In genomic region chr17:81074875-81075274, GRCh38 we compare ENCODE assay signal across 30 cellular contexts. TPM values are rescaled to one million over a fixed set of nuclear protein-coding genes. Genes with fewer than 3 reads are reported as not detected.
A peak's percentile ranks its signal among the peaks of the same experiment; 100 is the strongest.
DNase-seq lines count a peak whose midpoint lies in the region; ATAC-seq, FAIRE-seq and TF ChIP-seq lines count a peak whose summit lies in the region.
"Had no signal": no experiment of that assay in that cellular context is flagged by ENCODE, and none has a peak within 500 bp of the region (broad histone marks: within the 10 kb centered on the region; RNA-seq: fewer than 3 reads in every experiment).

No MANE protein-coding gene starts in this region.

- H3K27ac Mint-ChIP-seq in MCF 10A (ENCODE audit: low read depth, unreplicated experiment) = no peak overlapping the region
- H3K27ac Mint-ChIP-seq in astrocyte (ENCODE audit: unreplicated experiment) = peak overlapping the region; percentile 28
- peak overlapping the region; percentile 19 for H3K27ac Mint-ChIP-seq in type B pancreatic cell
- no peak overlapping the region for H3K27ac Mint-ChIP-seq in activated CD8-positive, alpha-beta T cell treated with anti-CD3 and anti-CD28 coated beads, Interleukin-2, amount 10 ng/mL, durations not matched to agents 7 days and 5 days
- H3K27ac Mint-ChIP-seq: IgD-negative memory B cell; stimulated activated effector memory CD8-positive, alpha-beta T cell treated with anti-CD3 and anti-CD28 coated beads, Interleukin-12 subunit alpha, Interleukin-12 subunit beta, amount 100 ng/mL, for 72 hours; T-cell had no signal

- H3K36me3 ChIP-seq in mammary epithelial cell (ENCODE audit: insufficient read depth, low read length) (peaks cover 6% of the 10 kb centered on the region), astrocyte (ENCODE audit: insufficient read depth, low read length) (no peaks in the 10 kb centered on the region)
- H3K36me3 ChIP-seq: adrenal gland, MG63, SJCRH30 had no signal

- H3K27ac ChIP-seq in mammary epithelial cell (ENCODE audit: insufficient read depth, low read depth, low read length) (no peak overlapping the region), astrocyte (ENCODE audit: low read depth, low read length) (no peak overlapping the region), foreskin keratinocyte (no peak overlapping the region)
- H3K27ac ChIP-seq: heart left ventricle, SJCRH30, suprapubic skin had no signal

- H3K4me1 ChIP-seq in mammary epithelial cell (ENCODE audit: insufficient read depth, low read length) (peaks cover 8% of the 10 kb centered on the region), astrocyte (ENCODE audit: insufficient read depth, low read length) (peaks cover 4% of the 10 kb centered on the region), foreskin keratinocyte (no peaks in the 10 kb centered on the region)
- H3K4me1 ChIP-seq: adrenal gland had no signal

- intact Hi-C loops in mammary epithelial cell (cut with micrococcal nuclease) (no loop called here), MCF 10A (cut with micrococcal nuclease) (no loop called here)

- in situ Hi-C loops in mammary epithelial cell (cut with MboI; ENCODE audit: low sequenced_read_pairs in 2 of 2) = no loop called here

- H3K79me2 ChIP-seq in mammary epithelial cell (ENCODE audit: insufficient read depth, low read length) (peaks cover 65% of the 10 kb centered on the region), astrocyte (ENCODE audit: insufficient read depth, low read length) (peaks cover 16% of the 10 kb centered on the region)

- WGBS in mammary epithelial cell (ENCODE audit: low coverage, missing lambda C conversion rate) = 55% methylated on average over 6 of the region's 8 CpGs

- POLR2A ChIA-PET in MCF 10A (lab: Yijun Ruan, JAX) = no interaction called here
- POLR2A ChIA-PET in activated CD8-positive, alpha-beta T cell treated with anti-CD3 and anti-CD28 coated beads, Interleukin-2, amount 10 ng/mL, durations not matched to agents 7 days and 5 days (lab: Charles Lee) = no interaction called here

- DNase-seq in mammary epithelial cell (peak; percentile 67), MCF 10A (ENCODE audit: unreplicated experiment) (no peak), astrocyte (ENCODE audit: low read depth) (no peak), foreskin keratinocyte (no peak), type B pancreatic cell (ENCODE audit: extremely low spot score, unreplicated experiment) (no peak), NCI-H2196 (lab: John Stamatoyannopoulos, UW; ENCODE audit: unreplicated experiment) (no peak)
- DNase-seq in activated CD8-positive, alpha-beta T cell treated with anti-CD3 and anti-CD28 coated beads, Interleukin-2, amount 10 ng/mL, durations not matched to agents 7 days and 5 days = no peak
- DNase-seq: activated CD4-positive, alpha-beta T cell treated with anti-CD3 and anti-CD28 coated beads for 4 hours; activated naive CD4-positive, alpha-beta T cell; activated T-cell treated with anti-CD3 and anti-CD28 coated beads, Interleukin-2, amount 50 U/mL, for 4 hours; adrenal gland; Caco-2; heart left ventricle; kidney glomerular epithelial cell; MG63; NCI-H1417; NCI-H2081 treated with DMSO at 0.1 percent for 48 hours; NCI-H446 treated with DMSO at 0.1 percent for 48 hours; occipital lobe; SJCRH30; T-cell had no signal

- peaks cover 32% of the 10 kb centered on the region for H3K4me1 Mint-ChIP-seq in MCF 10A (ENCODE audit: insufficient read depth, unreplicated experiment)
- peaks cover 20% of the 10 kb centered on the region for H3K4me1 Mint-ChIP-seq in astrocyte (ENCODE audit: low read depth, unreplicated experiment)
- peaks cover 37% of the 10 kb centered on the region for H3K4me1 Mint-ChIP-seq in type B pancreatic cell (ENCODE audit: unreplicated experiment)
- H3K4me1 Mint-ChIP-seq in activated CD8-positive, alpha-beta T cell treated with anti-CD3 and anti-CD28 coated beads, Interleukin-2, amount 10 ng/mL, durations not matched to agents 7 days and 5 days (ENCODE audit: low read depth) = no peaks in the 10 kb centered on the region
- H3K4me1 Mint-ChIP-seq: IgD-negative memory B cell, T-cell had no signal

- H3K9me3 Mint-ChIP-seq in MCF 10A (ENCODE audit: unreplicated experiment) = no peaks in the 10 kb centered on the region
- H3K9me3 Mint-ChIP-seq in astrocyte (ENCODE audit: unreplicated experiment) = no peaks in the 10 kb centered on the region
- no peaks in the 10 kb centered on the region for H3K9me3 Mint-ChIP-seq in type B pancreatic cell
- H3K9me3 Mint-ChIP-seq in activated CD8-positive, alpha-beta T cell treated with anti-CD3 and anti-CD28 coated beads, Interleukin-2, amount 10 ng/mL, durations not matched to agents 7 days and 5 days (ENCODE audit: insufficient read depth) = no peaks in the 10 kb centered on the region
- H3K9me3 Mint-ChIP-seq: activated T-cell treated with anti-CD3 and anti-CD28 coated beads, Interleukin-2, amount 50 U/mL, for 4 hours; stimulated activated effector memory CD8-positive, alpha-beta T cell treated with anti-CD3 and anti-CD28 coated beads, Interleukin-12 subunit alpha, Interleukin-12 subunit beta, amount 100 ng/mL, for 72 hours; T-cell had no signal

- H4K20me1 ChIP-seq in mammary epithelial cell (ENCODE audit: insufficient read depth, low read length) (no peaks in the 10 kb centered on the region), astrocyte (ENCODE audit: insufficient read depth, low read length) (peaks cover 85% of the 10 kb centered on the region)

- H3K9me3 ChIP-seq in mammary epithelial cell (replicated peaks; ENCODE audit: insufficient read depth, low read length) (no peaks in the 10 kb centered on the region), astrocyte (ENCODE audit: insufficient read depth, low read depth, low read length) (no peaks in the 10 kb centered on the region)
- H3K9me3 ChIP-seq: adrenal gland, Caco-2, heart left ventricle, MG63, SJCRH30, suprapubic skin had no signal

- no peaks in the 10 kb centered on the region for H3K27me3 ChIP-seq in mammary epithelial cell (ENCODE audit: insufficient read depth, low read length)
- no peaks in the 10 kb centered on the region for H3K27me3 ChIP-seq in astrocyte (ENCODE audit: insufficient read depth, low read length)
- H3K27me3 ChIP-seq in foreskin keratinocyte = no peaks in the 10 kb centered on the region
- H3K27me3 ChIP-seq: adrenal gland, heart left ventricle, MG63, SJCRH30, suprapubic skin had no signal

- H3K9ac ChIP-seq in mammary epithelial cell (ENCODE audit: insufficient read depth, low read length) (no peak overlapping the region), astrocyte (ENCODE audit: low read length) (no peak overlapping the region)

- no peak overlapping the region for H3K4me3 Mint-ChIP-seq in MCF 10A (ENCODE audit: unreplicated experiment)
- no peak overlapping the region for H3K4me3 Mint-ChIP-seq in astrocyte (ENCODE audit: unreplicated experiment)
- H3K4me3 Mint-ChIP-seq in type B pancreatic cell = no peak overlapping the region
- H3K4me3 Mint-ChIP-seq in activated CD8-positive, alpha-beta T cell treated with anti-CD3 and anti-CD28 coated beads, Interleukin-2, amount 10 ng/mL, durations not matched to agents 7 days and 5 days = no peak overlapping the region
- H3K4me3 Mint-ChIP-seq: activated T-cell treated with anti-CD3 and anti-CD28 coated beads, Interleukin-2, amount 50 U/mL, for 4 hours; IgD-negative memory B cell; stimulated activated effector memory CD8-positive, alpha-beta T cell treated with anti-CD3 and anti-CD28 coated beads, Interleukin-12 subunit alpha, Interleukin-12 subunit beta, amount 100 ng/mL, for 72 hours; T-cell had no signal

- CTCF ChIA-PET in mammary epithelial cell (lab: Charles Lee; ENCODE audit: low non-redundant PET) = no interaction called here
- CTCF ChIA-PET in MCF 10A (lab: Yijun Ruan, JAX) = no interaction called here
- CTCF ChIA-PET in activated CD8-positive, alpha-beta T cell treated with anti-CD3 and anti-CD28 coated beads, Interleukin-2, amount 10 ng/mL, durations not matched to agents 7 days and 5 days (lab: Charles Lee) = no interaction called here

- no peak for FAIRE-seq in astrocyte (lab: Jason Lieb, UNC)
- FAIRE-seq: A204.1, endometrium, GM12891 had no signal

- TF ChIP-seq CTCF in mammary epithelial cell (conservative IDR thresholded peaks at IDR 0.05 in 1 of 2, IDR thresholded peaks at IDR 0.05 in 1 of 2; ENCODE audit: extremely low read depth in 1 of 2, insufficient read depth in 1 of 2, low read depth in 1 of 2, low read length in 2 of 2) (no peak), MCF 10A (IDR thresholded peaks at IDR 0.05; ENCODE audit: unreplicated experiment) (no peak), astrocyte (IDR thresholded peaks at IDR 0.05; ENCODE audit: insufficient read depth, low read depth, low read length) (no peak), foreskin keratinocyte (conservative IDR thresholded peaks at IDR 0.05) (no peak), type B pancreatic cell (conservative IDR thresholded peaks at IDR 0.05) (no peak)

- H2AFZ ChIP-seq in mammary epithelial cell (ENCODE audit: low read depth, low read length) (no peak overlapping the region), astrocyte (ENCODE audit: low read depth, low read length) (no peak overlapping the region)

- H3K4me2 ChIP-seq in mammary epithelial cell (ENCODE audit: insufficient read depth, low read depth, low read length) (no peak overlapping the region), astrocyte (ENCODE audit: low read length) (no peak overlapping the region)

- H3K36me3 Mint-ChIP-seq in MCF 10A (ENCODE audit: insufficient read depth, unreplicated experiment) (peaks cover 76% of the 10 kb centered on the region), astrocyte (ENCODE audit: low read depth, unreplicated experiment) (peaks cover 18% of the 10 kb centered on the region), type B pancreatic cell (peaks cover 2% of the 10 kb centered on the region)
- no peaks in the 10 kb centered on the region for H3K36me3 Mint-ChIP-seq in activated CD8-positive, alpha-beta T cell treated with anti-CD3 and anti-CD28 coated beads, Interleukin-2, amount 10 ng/mL, durations not matched to agents 7 days and 5 days (ENCODE audit: low read depth)
- H3K36me3 Mint-ChIP-seq: stimulated activated effector memory CD8-positive, alpha-beta T cell treated with anti-CD3 and anti-CD28 coated beads, Interleukin-12 subunit alpha, Interleukin-12 subunit beta, amount 100 ng/mL, for 72 hours; T-cell had no signal

- H3K4me3 ChIP-seq in mammary epithelial cell (replicated peaks in 1 of 3; ENCODE audit: insufficient read depth in 1 of 3, low read depth in 2 of 3, low read length in 3 of 3) (no peak overlapping the region), astrocyte (ENCODE audit: insufficient read depth, low read depth, low read length) (no peak overlapping the region)
- H3K4me3 ChIP-seq: adrenal gland, heart left ventricle, MG63, SJCRH30, suprapubic skin had no signal

- dilution Hi-C loops in mammary epithelial cell (cut with HindIII; ENCODE audit: low sequenced_read_pairs) = no loop called here

- H3K27me3 Mint-ChIP-seq in MCF 10A (ENCODE audit: insufficient read depth, unreplicated experiment) (no peaks in the 10 kb centered on the region), astrocyte (ENCODE audit: low read depth, unreplicated experiment) (no peaks in the 10 kb centered on the region), type B pancreatic cell (no peaks in the 10 kb centered on the region)
- no peaks in the 10 kb centered on the region for H3K27me3 Mint-ChIP-seq in activated CD8-positive, alpha-beta T cell treated with anti-CD3 and anti-CD28 coated beads, Interleukin-2, amount 10 ng/mL, durations not matched to agents 7 days and 5 days (ENCODE audit: low read depth)
- H3K27me3 Mint-ChIP-seq: T-cell had no signal

- ATAC-seq in foreskin keratinocyte (peak; percentile 2), GM18867 (IDR thresholded peaks at IDR 0.05; ENCODE audit: unreplicated experiment) (no peak)
- no peak for ATAC-seq in activated CD8-positive, alpha-beta T cell treated with anti-CD3 and anti-CD28 coated beads, Interleukin-2, amount 10 ng/mL, durations not matched to agents 7 days and 5 days
- ATAC-seq: activated T-cell treated with anti-CD3 and anti-CD28 coated beads, Interleukin-2, amount 50 U/mL, for 4 hours; HCT116; heart left ventricle; Panc1; stimulated activated effector memory CD8-positive, alpha-beta T cell treated with anti-CD3 and anti-CD28 coated beads, Interleukin-12 subunit alpha, Interleukin-12 subunit beta, amount 100 ng/mL, for 72 hours; T-cell had no signal

- no TSS peak for BruUV-seq in mammary epithelial cell (replicated peaks; lab: Mats Ljungman, UMichigan)
- BruUV-seq in MCF 10A (replicated peaks; lab: Mats Ljungman, UMichigan) = no TSS peak

RNA-seq across cellular contexts. Expression of gene BAIAP2, which starts 39.9 kb away (rescaled TPM):
- total RNA-seq in mammary epithelial cell = 100 to 1,000 TPM in 1 of 2 donors, 10 to 100 TPM in 1; 30.8 to 114 TPM
- 40.7 TPM for polyA plus RNA-seq in mammary epithelial cell
- 24.5 TPM for polyA minus RNA-seq in mammary epithelial cell
- total RNA-seq in MCF 10A (2022) = 46.4 and 67.0 TPM in 2 replicates
- 43.3 and 51.4 TPM in 2 replicates for total RNA-seq in astrocyte
- 104 and 106 TPM in 2 replicates for total RNA-seq in foreskin keratinocyte
- 117 and 118 TPM in 2 replicates for polyA plus RNA-seq in foreskin keratinocyte
- total RNA-seq in type B pancreatic cell (ENCODE audit: low replicate concordance) = 62.7 and 120 TPM in 2 replicates
- 1 to 10 TPM; 5.0 to 5.8 TPM for total RNA-seq in activated CD8-positive, alpha-beta T cell treated with anti-CD3 and anti-CD28 coated beads, Interleukin-2, amount 10 ng/mL, durations not matched to agents 7 days and 5 days

Comparison
In these comparisons a context has a peak if more than half of its experiments do, and no peak if none do; other contexts are left out.
1. H3K27ac Mint-ChIP-seq: peak in astrocyte (single experiment) and type B pancreatic cell (single experiment); none in MCF 10A (single experiment) and activated CD8-positive, alpha-beta T cell treated with anti-CD3 and anti-CD28 coated beads, Interleukin-2, amount 10 ng/mL, durations not matched to agents 7 days and 5 days (single experiment).